Comparison of ENCODE assay signal across 21 cellular contexts in genomic region chr1:108663074-108663473, GRCh38. TPM values are rescaled to one million over a fixed set of nuclear protein-coding genes. Genes with fewer than 3 reads are reported as not detected.
DNase-seq lines count a peak whose midpoint lies in the region; ATAC-seq and TF ChIP-seq lines count a peak whose summit lies in the region.
"Had no signal": no experiment of that assay in that cellular context is flagged by ENCODE, and none has a peak within 500 bp of the region (broad histone marks: within the 10 kb centered on the region; RNA-seq: fewer than 3 reads in every experiment).

No MANE protein-coding gene starts in this region.

- H3K36me3 ChIP-seq in uterus (no peaks in the 10 kb centered on the region), psoas muscle (ENCODE audit: insufficient read depth in 1 of 2, low read depth in 1 of 2) (no peaks in the 10 kb centered on the region)
- H3K36me3 ChIP-seq: ascending aorta, MG63, ovary, SJSA1, tibial artery had no signal

- no peak for TF ChIP-seq CTCF in type B pancreatic cell (conservative IDR thresholded peaks at IDR 0.05)
- TF ChIP-seq CTCF in uterus (IDR thresholded peaks at IDR 0.05), result no peak
- no peak for TF ChIP-seq CTCF in psoas muscle (IDR thresholded peaks at IDR 0.05)

- peak overlapping the region; percentile 27 for H3K4me3 Mint-ChIP-seq in stimulated activated naive CD8-positive, alpha-beta T cell treated with anti-CD3 and anti-CD28 coated beads, Interleukin-15, Interleukin-2, amounts not matched to agents 100 ng/mL and 50 ng/mL, for 24 hours
- no peak overlapping the region for H3K4me3 Mint-ChIP-seq in central memory CD8-positive, alpha-beta T cell
- H3K4me3 Mint-ChIP-seq in type B pancreatic cell, result peak overlapping the region; percentile 44

- no peaks in the 10 kb centered on the region for H3K36me3 Mint-ChIP-seq in stimulated activated naive CD8-positive, alpha-beta T cell treated with anti-CD3 and anti-CD28 coated beads, Interleukin-15, Interleukin-2, amounts not matched to agents 100 ng/mL and 50 ng/mL, for 24 hours (ENCODE audit: low read depth)
- H3K36me3 Mint-ChIP-seq in central memory CD8-positive, alpha-beta T cell (ENCODE audit: insufficient read depth), result peaks cover 15% of the 10 kb centered on the region
- H3K36me3 Mint-ChIP-seq in type B pancreatic cell, result no peaks in the 10 kb centered on the region

- no peak for DNase-seq in stimulated activated naive CD8-positive, alpha-beta T cell treated with anti-CD3 and anti-CD28 coated beads, Interleukin-15, Interleukin-2, amounts not matched to agents 100 U/mL and 50 U/mL, for 24 hours
- DNase-seq in NCI-H69 (lab: John Stamatoyannopoulos, UW) (peak; percentile 9), type B pancreatic cell (ENCODE audit: extremely low spot score, unreplicated experiment) (no peak), uterus (no peak), psoas muscle (no peak)
- no peak for DNase-seq in central memory CD8-positive, alpha-beta T cell (ENCODE audit: low spot score in 2 of 2)
- DNase-seq: activated CD4-positive, alpha-beta T cell treated with anti-CD3 and anti-CD28 coated beads, Interleukin-2, amount 50 U/mL, for 1 hour; DMS153; MG63; NCI-H187 treated with DMSO at 0.1 percent for 48 hours; ovary; tibial artery had no signal

- no peaks in the 10 kb centered on the region for H3K9me3 Mint-ChIP-seq in stimulated activated naive CD8-positive, alpha-beta T cell treated with anti-CD3 and anti-CD28 coated beads, Interleukin-15, Interleukin-2, amounts not matched to agents 100 ng/mL and 50 ng/mL, for 24 hours
- H3K9me3 Mint-ChIP-seq in central memory CD8-positive, alpha-beta T cell, result no peaks in the 10 kb centered on the region
- no peaks in the 10 kb centered on the region for H3K9me3 Mint-ChIP-seq in type B pancreatic cell

- 52 to 79% (median 59%) methylated on average over 2 of the region's 2 CpGs for WGBS in psoas muscle, 3 donors

- H3K9me3 ChIP-seq in uterus (no peaks in the 10 kb centered on the region), psoas muscle (no peaks in the 10 kb centered on the region)
- H3K9me3 ChIP-seq: ascending aorta, MG63, ovary, tibial artery had no signal

- H3K27me3 Mint-ChIP-seq in stimulated activated naive CD8-positive, alpha-beta T cell treated with anti-CD3 and anti-CD28 coated beads, Interleukin-15, Interleukin-2, amounts not matched to agents 100 ng/mL and 50 ng/mL, for 24 hours, result no peaks in the 10 kb centered on the region
- no peaks in the 10 kb centered on the region for H3K27me3 Mint-ChIP-seq in central memory CD8-positive, alpha-beta T cell
- H3K27me3 Mint-ChIP-seq in type B pancreatic cell, result no peaks in the 10 kb centered on the region

- H3K4me3 ChIP-seq in uterus (no peak overlapping the region), psoas muscle (no peak overlapping the region)
- H3K4me3 ChIP-seq: ascending aorta, MG63, ovary, SJSA1, skin epidermis, tibial artery had no signal

- no peak for TF ChIP-seq POLR2A in uterus (IDR thresholded peaks at IDR 0.05)

- H3K4me1 Mint-ChIP-seq in stimulated activated naive CD8-positive, alpha-beta T cell treated with anti-CD3 and anti-CD28 coated beads, Interleukin-15, Interleukin-2, amounts not matched to agents 100 ng/mL and 50 ng/mL, for 24 hours (ENCODE audit: low read depth), result peaks cover 43% of the 10 kb centered on the region
- H3K4me1 Mint-ChIP-seq in central memory CD8-positive, alpha-beta T cell, result peaks cover 26% of the 10 kb centered on the region
- no peaks in the 10 kb centered on the region for H3K4me1 Mint-ChIP-seq in type B pancreatic cell (ENCODE audit: unreplicated experiment)

- peak overlapping the region; percentile 50 for H3K27ac Mint-ChIP-seq in stimulated activated naive CD8-positive, alpha-beta T cell treated with anti-CD3 and anti-CD28 coated beads, Interleukin-15, Interleukin-2, amounts not matched to agents 100 ng/mL and 50 ng/mL, for 24 hours
- peak overlapping the region; percentile 93 for H3K27ac Mint-ChIP-seq in central memory CD8-positive, alpha-beta T cell (ENCODE audit: low read depth)
- no peak overlapping the region for H3K27ac Mint-ChIP-seq in type B pancreatic cell

- no peak for ATAC-seq in stimulated activated naive CD8-positive, alpha-beta T cell treated with anti-CD3 and anti-CD28 coated beads, Interleukin-15, Interleukin-2, amounts not matched to agents 100 U/mL and 50 U/mL, for 24 hours
- no peak for ATAC-seq in central memory CD8-positive, alpha-beta T cell (replicated peaks; ENCODE audit: extremely low read depth, poor library complexity, severe bottlenecking)
- ATAC-seq in psoas muscle (no peak), HG02840 (IDR thresholded peaks at IDR 0.05; ENCODE audit: low FRiP score, unreplicated experiment) (no peak)
- ATAC-seq: HepG2, left lobe of liver had no signal

- intact Hi-C loops in uterus (cut with DNase I; ENCODE audit: low total_unique reads) (no loop called here), psoas muscle (cut with DNase I) (no loop called here)

- H3K4me1 ChIP-seq in uterus (no peaks in the 10 kb centered on the region), psoas muscle (peaks cover 4% of the 10 kb centered on the region)

- H3K27ac ChIP-seq in uterus, result no peak overlapping the region
- H3K27ac ChIP-seq in psoas muscle, result no peak overlapping the region
- H3K27ac ChIP-seq: ascending aorta, ovary, SJSA1, skin epidermis, tibial artery had no signal

- H3K27me3 ChIP-seq in uterus, result no peaks in the 10 kb centered on the region
- H3K27me3 ChIP-seq in psoas muscle (ENCODE audit: insufficient read depth in 3 of 3, low read length in 2 of 3), result no peaks in the 10 kb centered on the region
- H3K27me3 ChIP-seq: ascending aorta, MG63, ovary, tibial artery had no signal

RNA-seq across cellular contexts. Expression of gene HENMT1, which starts 2.2 kb away (rescaled TPM):
- total RNA-seq in type B pancreatic cell (ENCODE audit: low replicate concordance) (6.9 and 11.5 TPM in 2 replicates), uterus (10 to 100 TPM in 1 of 4 donors, 1 to 10 TPM in 2, under 1 TPM in 1; 0.77 to 11.3 (median 2.3) TPM), psoas muscle (1 to 10 TPM; 1.4 to 1.8 (median 1.6) TPM)
- polyA plus RNA-seq in psoas muscle, result 1 to 10 TPM; 1.2 to 4.1 (median 3.6) TPM
- total RNA-seq: ascending aorta, HepG2 had no signal
- polyA plus RNA-seq: HepG2 had no signal

RNA-seq across cellular contexts. Expression of gene PRPF38B, which starts 29.0 kb away (rescaled TPM):
- total RNA-seq in type B pancreatic cell (ENCODE audit: low replicate concordance) (37.3 and 45.6 TPM in 2 replicates), uterus (10 to 100 TPM in 3 of 4 donors, 1 to 10 TPM in 1; 6.7 to 40.0 (median 29.1) TPM), psoas muscle (10 to 100 TPM; 13.3 to 19.6 (median 16.5) TPM)
- polyA plus RNA-seq in psoas muscle, result 10 to 100 TPM; 14.2 to 28.9 (median 19.2) TPM

RNA-seq across cellular contexts. Expression of gene FNDC7, which starts 49.6 kb away (rescaled TPM):
- total RNA-seq in type B pancreatic cell (ENCODE audit: low replicate concordance) (not detected in 2 replicates), uterus (not detected), psoas muscle (under 1 TPM in 1 of 4 donors, not detected in 3; 0.32 TPM)
- under 1 TPM in 1 of 3 donors, not detected in 2; 0.09 TPM for polyA plus RNA-seq in psoas muscle
- total RNA-seq: ascending aorta, HepG2, left lobe of liver, NCI-H460, OCI-LY7, SJSA1 had no signal
- polyA plus RNA-seq: ovary had no signal
